ENCODE assay signal across 32 cellular contexts in the genomic region with DNA sequence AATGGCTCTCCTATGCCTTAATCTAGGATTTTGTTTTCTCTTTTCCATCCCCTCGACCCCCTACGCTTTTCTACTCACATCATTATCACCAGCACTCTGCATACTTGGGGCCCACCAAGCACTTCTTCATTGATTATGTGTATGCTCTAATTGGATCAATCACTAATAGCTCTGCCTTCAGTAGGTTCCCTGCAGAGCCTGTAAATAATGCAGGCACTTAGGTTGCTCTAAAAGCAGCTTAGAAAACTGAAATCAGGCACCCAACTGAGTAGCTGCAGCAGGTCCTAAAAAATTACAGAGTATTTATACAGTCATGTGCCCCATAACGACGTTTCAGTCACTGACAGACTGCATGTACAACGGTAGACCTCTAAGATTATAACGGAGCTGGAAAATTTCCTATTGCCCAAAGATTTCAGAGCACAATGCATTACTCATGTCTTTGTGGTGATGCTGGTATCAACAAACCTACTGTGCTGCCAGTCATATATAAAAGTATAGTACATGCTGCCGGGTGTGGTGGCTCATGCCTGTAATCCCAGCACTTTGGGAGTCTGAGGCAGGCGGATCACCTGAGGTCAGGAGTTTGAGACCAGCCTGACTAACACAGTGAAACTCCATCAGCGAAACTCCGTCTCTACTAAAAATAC.
"Had no signal": no experiment of that assay in that cellular context is flagged by ENCODE, and none has a peak within 500 bp of the region (broad histone marks: within the 10 kb centered on the region; RNA-seq: fewer than 3 reads in every experiment).

No MANE protein-coding gene starts in this region.

- H3K4me3 ChIP-seq: SJCRH30, SK-N-MC had no signal

- FAIRE-seq: TTC549 had no signal

- H3K27me3 Mint-ChIP-seq: activated CD4-positive, alpha-beta T cell treated with anti-CD3 and anti-CD28 coated beads, Interleukin-2, amount 10 ng/mL, durations not matched to agents 24 days and 14 days; activated CD8-positive, alpha-beta T cell treated with anti-CD3 and anti-CD28 coated beads for 36 hours; activated naive CD8-positive, alpha-beta T cell treated with anti-CD3 and anti-CD28 coated beads for 36 hours had no signal

- ATAC-seq: activated CD8-positive, alpha-beta T cell treated with anti-CD3 and anti-CD28 coated beads for 36 hours; activated T-cell treated with anti-CD3 and anti-CD28 coated beads, Interleukin-2, amount 50 U/mL, for 72 hours; activated T-helper 17 cell treated with anti-CD3 and anti-CD28 coated beads, Interleukin-2, amount 50 U/mL, for 72 hours had no signal

- H3K4me1 Mint-ChIP-seq: activated CD4-positive, alpha-beta T cell treated with anti-CD3 and anti-CD28 coated beads, Interleukin-2, amount 10 ng/mL, durations not matched to agents 24 days and 14 days; activated T-helper 17 cell treated with anti-CD3 and anti-CD28 coated beads, Interleukin-2, amount 50 U/mL, for 72 hours had no signal

- H3K27ac ChIP-seq: brain microvascular endothelial cell, SJCRH30, SK-N-MC had no signal

- H3K9me3 ChIP-seq: SJCRH30 had no signal

- H3K27me3 ChIP-seq: brain microvascular endothelial cell, SJCRH30 had no signal

- H3K4me1 ChIP-seq: SJCRH30 had no signal

- H3K36me3 ChIP-seq: brain microvascular endothelial cell, SJCRH30 had no signal

- H3K27ac Mint-ChIP-seq: activated CD4-positive, alpha-beta T cell treated with anti-CD3 and anti-CD28 coated beads, Interleukin-2, amount 10 ng/mL, durations not matched to agents 24 days and 14 days; activated CD8-positive, alpha-beta T cell treated with anti-CD3 and anti-CD28 coated beads for 36 hours; activated naive CD8-positive, alpha-beta T cell treated with anti-CD3 and anti-CD28 coated beads for 36 hours; activated T-cell treated with anti-CD3 and anti-CD28 coated beads, Interleukin-2, amount 50 U/mL, for 72 hours; activated T-helper 17 cell treated with anti-CD3 and anti-CD28 coated beads, Interleukin-2, amount 50 U/mL, for 72 hours; T-helper 1 cell treated with Interleukin-12 subunit alpha and Interleukin-12 subunit beta and Interleukin-4 antibody, amounts not matched to agents 30 μg/mL and 1 μg/mL, for 36 hours; T-helper 2 cell treated with Interferon-gamma antibody and Interleukin-4, amounts not matched to agents 5 μg/mL and 100 μg/mL, for 36 hours had no signal

- H3K4me3 Mint-ChIP-seq: activated CD4-positive, alpha-beta T cell treated with anti-CD3 and anti-CD28 coated beads, Interleukin-2, amount 10 ng/mL, durations not matched to agents 24 days and 14 days; activated CD8-positive, alpha-beta T cell treated with anti-CD3 and anti-CD28 coated beads for 36 hours; activated naive CD8-positive, alpha-beta T cell treated with anti-CD3 and anti-CD28 coated beads for 36 hours; activated T-cell treated with anti-CD3 and anti-CD28 coated beads, Interleukin-2, amount 50 U/mL, for 72 hours; activated T-helper 17 cell treated with anti-CD3 and anti-CD28 coated beads, Interleukin-2, amount 50 U/mL, for 72 hours; T-helper 1 cell treated with Interleukin-12 subunit alpha and Interleukin-12 subunit beta and Interleukin-4 antibody, amounts not matched to agents 30 μg/mL and 1 μg/mL, for 36 hours; T-helper 2 cell treated with Interferon-gamma antibody and Interleukin-4, amounts not matched to agents 5 μg/mL and 100 μg/mL, for 36 hours had no signal

- DNase-seq: activated CD4-positive, alpha-beta T cell treated with anti-CD3 and anti-CD28 coated beads, Interleukin-2, amount 10 ng/mL, durations not matched to agents 24 days and 14 days; activated CD4-positive, alpha-beta T cell treated with anti-CD3 and anti-CD28 coated beads, Interleukin-2, amount 50 U/mL, for 4 hours; activated CD8-positive, alpha-beta T cell treated with anti-CD3 and anti-CD28 coated beads for 36 hours; activated effector memory CD4-positive, alpha-beta T cell treated with anti-CD3 and anti-CD28 coated beads, Interleukin-2, amount 50 U/mL, for 16 hours; activated naive CD4-positive, alpha-beta T cell; activated naive CD4-positive, alpha-beta T cell treated with anti-CD3 and anti-CD28 coated beads, Interleukin-2, amount 50 U/mL, for 16 hours; activated naive CD8-positive, alpha-beta T cell treated with anti-CD3 and anti-CD28 coated beads for 36 hours; activated T-cell treated with anti-CD3 and anti-CD28 coated beads, Interleukin-2, amount 50 U/mL, for 1 hour; activated T-cell treated with anti-CD3 and anti-CD28 coated beads, Interleukin-2, amount 50 U/mL, for 72 hours; amniotic stem cell; aorta; brain microvascular endothelial cell; central memory CD4-positive, alpha-beta T cell; MM.1S; MV-4-11; NCI-H1092; NCI-H1436 treated with DMSO at 0.1 percent for 48 hours; NCI-H187 treated with DMSO at 0.1 percent for 48 hours; NCI-H2081; NCI-H2171 treated with DMSO at 0.1 percent for 48 hours; NCI-H2227 treated with DMSO at 0.1 percent for 48 hours; NCI-H446; NCI-H510A treated with DMSO at 0.1 percent for 48 hours; NCI-H526 treated with DMSO at 0.1 percent for 48 hours; NK-92 treated with Interleukin-12 subunit alpha and Interleukin-12 subunit beta, amount 100 ng/mL, for 24 hours; SHP77; SJCRH30 had no signal

- H3K9me3 Mint-ChIP-seq: activated CD4-positive, alpha-beta T cell treated with anti-CD3 and anti-CD28 coated beads, Interleukin-2, amount 10 ng/mL, durations not matched to agents 24 days and 14 days; activated CD8-positive, alpha-beta T cell treated with anti-CD3 and anti-CD28 coated beads for 36 hours; activated naive CD8-positive, alpha-beta T cell treated with anti-CD3 and anti-CD28 coated beads for 36 hours; activated T-helper 17 cell treated with anti-CD3 and anti-CD28 coated beads, Interleukin-2, amount 50 U/mL, for 72 hours; T-helper 2 cell treated with Interferon-gamma antibody and Interleukin-4, amounts not matched to agents 5 μg/mL and 100 μg/mL, for 36 hours had no signal

- H3K36me3 Mint-ChIP-seq: activated naive CD8-positive, alpha-beta T cell treated with anti-CD3 and anti-CD28 coated beads for 36 hours had no signal
